19 cellular contexts compared by ENCODE assay signal in genomic region chr1:15796086-15796462, GRCh38. TPM values are rescaled to one million over a fixed set of nuclear protein-coding genes. Genes with fewer than 3 reads are reported as not detected.
DNase-seq lines count a peak whose midpoint lies in the region; ATAC-seq, FAIRE-seq and TF ChIP-seq lines count a peak whose summit lies in the region.
"Had no signal": no experiment of that assay in that cellular context is flagged by ENCODE, and none has a peak within 500 bp of the region (broad histone marks: within the 10 kb centered on the region; RNA-seq: fewer than 3 reads in every experiment).

No MANE protein-coding gene starts in this region.

- H3K4me1 Mint-ChIP-seq in Calu3 (ENCODE audit: low read depth, unreplicated experiment), result peaks cover 44% of the 10 kb centered on the region

- intact Hi-C loops in Calu3 (cut with micrococcal nuclease; ENCODE audit: unreplicated experiment), result loop anchor here (5.0 to 10.0 kb wide), 2 partner anchors 51 to 119 kb away; partner anchors contain the start of gene SPEN
- intact Hi-C loops in ascending aorta (cut with DNase I), result loop anchor here (5.0 kb wide), 4 partner anchors 51 to 351 kb away; partner anchors contain the start of genes HSPB7 and SPEN

- TF ChIP-seq CTCF in Calu3 (IDR thresholded peaks at IDR 0.05; ENCODE audit: unreplicated experiment) (no peak), ascending aorta (IDR thresholded peaks at IDR 0.05) (no peak), gastroesophageal sphincter (IDR thresholded peaks at IDR 0.05) (no peak)

- no TSS peak for BruUV-seq in Calu3 (replicated peaks; lab: Mats Ljungman, UMichigan)

- FAIRE-seq in small intestine (lab: Jason Lieb, UNC), result no peak
- FAIRE-seq: endometrium, GM18507 had no signal

- no peak for TF ChIP-seq EP300 in gastroesophageal sphincter (IDR thresholded peaks at IDR 0.05)

- TF ChIP-seq POLR2A in gastroesophageal sphincter (IDR thresholded peaks at IDR 0.05), result no peak

- H3K4me1 ChIP-seq in ascending aorta (peaks cover 16 to 72% of the 10 kb centered on the region in 2 donors), gastroesophageal sphincter (peaks cover 0 to 74% (median 27%) of the 10 kb centered on the region in 3 donors), small intestine (ENCODE audit: control insufficient read depth in 2 of 2, insufficient read depth in 1 of 2, low read depth in 1 of 2, low read length in 1 of 2) (peaks cover 5 to 12% of the 10 kb centered on the region in 2 donors)

- WGBS in gastroesophageal sphincter (ENCODE audit: low coverage in 1 of 2), 2 donors, result 93% methylated on average over 2 of the region's 2 CpGs; no CpG with 5 or more reads in 1 of the 2 donors
- WGBS in small intestine, 3 donors, result 76 to 81% (median 77%) methylated on average over 2 of the region's 2 CpGs

- H3K27me3 Mint-ChIP-seq in Calu3 (ENCODE audit: unreplicated experiment), result no peaks in the 10 kb centered on the region
- H3K27me3 Mint-ChIP-seq: activated CD4-positive, alpha-beta T cell treated with anti-CD3 and anti-CD28 coated beads for 36 hours; activated naive CD4-positive, alpha-beta T cell treated with anti-CD3 and anti-CD28 coated beads, Interleukin-2, amount 50 U/mL, for 24 hours had no signal

- DNase-seq in Calu3 (no peak), ascending aorta (ENCODE audit: low spot score in 2 of 2) (no peak), small intestine (no peak), hypothalamus (lab: John Stamatoyannopoulos, UW) (no peak), MG63 (no peak), LoVo (ENCODE audit: low spot score) (no peak)
- DNase-seq: head of caudate nucleus, NCI-H748 treated with DMSO at 0.1 percent for 48 hours, RPMI8226, T-helper 17 cell, thyroid gland had no signal

- peak overlapping the region; percentile 39 for H3K4me3 Mint-ChIP-seq in Calu3 (ENCODE audit: low read depth, unreplicated experiment)
- H3K4me3 Mint-ChIP-seq: activated CD4-positive, alpha-beta T cell treated with anti-CD3 and anti-CD28 coated beads for 36 hours; activated naive CD4-positive, alpha-beta T cell treated with anti-CD3 and anti-CD28 coated beads, Interleukin-2, amount 50 U/mL, for 24 hours; T-helper 17 cell had no signal

- CTCF ChIA-PET in Calu3 (lab: Charles Lee), result interaction anchor here (0.6 kb wide), 1 partner anchor 65 kb away, joined by 3 read pairs; no protein-coding TSS in a partner anchor

- H3K36me3 ChIP-seq in ascending aorta (no peaks in the 10 kb centered on the region), gastroesophageal sphincter (no peaks in the 10 kb centered on the region), small intestine (ENCODE audit: control insufficient read depth in 2 of 2, insufficient read depth in 2 of 2, low read length in 2 of 2) (no peaks in the 10 kb centered on the region), MG63 (no peaks in the 10 kb centered on the region)
- H3K36me3 ChIP-seq: thyroid gland had no signal

- H3K27me3 ChIP-seq in ascending aorta (no peaks in the 10 kb centered on the region), gastroesophageal sphincter (no peaks in the 10 kb centered on the region), small intestine (ENCODE audit: control insufficient read depth in 2 of 2, insufficient read depth in 2 of 2, low read length in 2 of 2) (no peaks in the 10 kb centered on the region), MG63 (no peaks in the 10 kb centered on the region)
- H3K27me3 ChIP-seq: thyroid gland had no signal

- peaks cover 50% of the 10 kb centered on the region for H3K36me3 Mint-ChIP-seq in Calu3 (ENCODE audit: insufficient read depth, unreplicated experiment)
- H3K36me3 Mint-ChIP-seq: activated naive CD4-positive, alpha-beta T cell treated with anti-CD3 and anti-CD28 coated beads, Interleukin-2, amount 50 U/mL, for 24 hours had no signal

- no peaks in the 10 kb centered on the region for H3K9me3 Mint-ChIP-seq in Calu3 (ENCODE audit: low read depth, unreplicated experiment)
- H3K9me3 Mint-ChIP-seq: activated naive CD4-positive, alpha-beta T cell treated with anti-CD3 and anti-CD28 coated beads, Interleukin-2, amount 50 U/mL, for 24 hours had no signal

- H3K4me3 ChIP-seq in ascending aorta (no peak overlapping the region), gastroesophageal sphincter (no peak overlapping the region), small intestine (ENCODE audit: low read depth in 1 of 2, low read length in 2 of 2) (no peak overlapping the region), MG63 (no peak overlapping the region)
- H3K4me3 ChIP-seq: thyroid gland had no signal

- ATAC-seq in gastroesophageal sphincter (no peak), GM21619 (IDR thresholded peaks at IDR 0.05; ENCODE audit: unreplicated experiment) (no peak)
- ATAC-seq: T-helper 17 cell had no signal

- peak overlapping the region; percentile 96 for H3K27ac Mint-ChIP-seq in Calu3 (ENCODE audit: unreplicated experiment)
- H3K27ac Mint-ChIP-seq: activated CD4-positive, alpha-beta T cell treated with anti-CD3 and anti-CD28 coated beads for 36 hours; activated naive CD4-positive, alpha-beta T cell treated with anti-CD3 and anti-CD28 coated beads, Interleukin-2, amount 50 U/mL, for 24 hours; T-helper 17 cell had no signal

- peak overlapping the region; percentile 84 to 90 for H3K27ac ChIP-seq in ascending aorta
- H3K27ac ChIP-seq in gastroesophageal sphincter, result peak overlapping the region in 3 of 4 donors; percentile 37 to 83 (median 55)
- H3K27ac ChIP-seq in small intestine (ENCODE audit: low read depth in 1 of 2, low read length in 1 of 2), result peak overlapping the region; percentile 76 to 81

- H3K9me3 ChIP-seq in ascending aorta (no peaks in the 10 kb centered on the region), gastroesophageal sphincter (no peaks in the 10 kb centered on the region), small intestine (ENCODE audit: control insufficient read depth, low read depth) (no peaks in the 10 kb centered on the region), MG63 (no peaks in the 10 kb centered on the region)
- H3K9me3 ChIP-seq: thyroid gland had no signal

RNA-seq across cellular contexts. Expression of gene UQCRHL, which starts 11.4 kb away (rescaled TPM):
- total RNA-seq in Calu3 (2022) (3.3 and 3.6 TPM in 2 replicates), ascending aorta (not detected), gastroesophageal sphincter (1 to 10 TPM in 2 of 4 donors, under 1 TPM in 2; 0.40 to 1.4 (median 0.85) TPM)
- polyA plus RNA-seq in small intestine, result 1 to 10 TPM; 2.7 to 4.7 (median 3.8) TPM
- total RNA-seq in MG63 (2014; rRNA removed; shearing (Covaris generic); ENCODE audit: low replicate concordance), result 4.7 and 6.2 TPM in 2 replicates

RNA-seq across cellular contexts. Expression of gene FBLIM1, which starts 37.5 kb away (rescaled TPM):
- total RNA-seq in Calu3 (2022) (25.6 and 26.8 TPM in 2 replicates), ascending aorta (641 TPM), gastroesophageal sphincter (100 to 1,000 TPM in 1 of 4 donors, 10 to 100 TPM in 3; 40.4 to 106 (median 47.0) TPM)
- 100 to 1,000 TPM in 2 of 3 donors, 10 to 100 TPM in 1; 76.2 to 371 (median 218) TPM for polyA plus RNA-seq in small intestine
- 17.5 and 23.1 TPM in 2 replicates for total RNA-seq in MG63 (2014; rRNA removed; shearing (Covaris generic); ENCODE audit: low replicate concordance)

RNA-seq across cellular contexts. Expression of gene SPEN, which starts 51.4 kb away (rescaled TPM):
- 48.3 and 53.6 TPM in 2 replicates for total RNA-seq in Calu3 (2022)
- total RNA-seq in ascending aorta, result 53.9 TPM
- total RNA-seq in gastroesophageal sphincter, result 10 to 100 TPM; 40.3 to 79.4 (median 50.7) TPM
- polyA plus RNA-seq in small intestine, result 10 to 100 TPM; 12.2 to 19.0 (median 12.7) TPM
- total RNA-seq in MG63 (2014; rRNA removed; shearing (Covaris generic); ENCODE audit: low replicate concordance), result 3.3 and 4.8 TPM in 2 replicates

RNA-seq across cellular contexts. Expression of gene TMEM82, which starts 53.8 kb away (rescaled TPM):
- not detected in 2 replicates for total RNA-seq in Calu3 (2022)
- not detected for total RNA-seq in ascending aorta
- not detected for total RNA-seq in gastroesophageal sphincter
- 10 to 100 TPM; 27.0 to 61.3 (median 45.9) TPM for polyA plus RNA-seq in small intestine
- not detected in 2 replicates for total RNA-seq in MG63 (2014; rRNA removed; shearing (Covaris generic); ENCODE audit: low replicate concordance)
- total RNA-seq: activated CD4-positive, alpha-beta T cell treated with anti-CD3 and anti-CD28 coated beads for 36 hours; cardiac septum; posterior vena cava; T-helper 17 cell; thyroid gland had no signal
